1 cellular context compared by ENCODE assay signal in the genomic region with DNA sequence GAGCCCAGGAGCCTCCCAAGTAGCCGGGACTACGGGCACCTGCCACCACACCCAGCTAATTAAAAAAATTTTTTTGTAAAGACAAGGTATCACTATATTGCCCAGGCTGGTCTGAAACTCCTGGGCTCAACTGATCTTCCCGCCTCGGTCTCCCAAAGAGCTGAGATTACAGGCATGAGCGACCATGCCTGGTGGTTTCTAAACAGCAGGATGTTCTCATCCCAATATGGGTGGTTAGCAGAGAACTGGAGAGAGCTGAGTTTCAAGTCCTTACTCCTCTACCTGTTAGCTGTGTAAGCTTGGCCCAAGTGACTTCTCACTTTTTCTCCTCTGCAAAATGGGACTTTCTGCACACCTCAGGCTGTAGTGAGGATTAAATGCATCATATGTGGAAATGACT.
TF ChIP-seq lines count a peak whose summit lies in the region.

No MANE protein-coding gene starts in this region.

TF ChIP-seq in GM12878, 131 proteins besides CTCF, POLR2A, EP300 and RAD21:
- TF ChIP-seq, protein P1, sequence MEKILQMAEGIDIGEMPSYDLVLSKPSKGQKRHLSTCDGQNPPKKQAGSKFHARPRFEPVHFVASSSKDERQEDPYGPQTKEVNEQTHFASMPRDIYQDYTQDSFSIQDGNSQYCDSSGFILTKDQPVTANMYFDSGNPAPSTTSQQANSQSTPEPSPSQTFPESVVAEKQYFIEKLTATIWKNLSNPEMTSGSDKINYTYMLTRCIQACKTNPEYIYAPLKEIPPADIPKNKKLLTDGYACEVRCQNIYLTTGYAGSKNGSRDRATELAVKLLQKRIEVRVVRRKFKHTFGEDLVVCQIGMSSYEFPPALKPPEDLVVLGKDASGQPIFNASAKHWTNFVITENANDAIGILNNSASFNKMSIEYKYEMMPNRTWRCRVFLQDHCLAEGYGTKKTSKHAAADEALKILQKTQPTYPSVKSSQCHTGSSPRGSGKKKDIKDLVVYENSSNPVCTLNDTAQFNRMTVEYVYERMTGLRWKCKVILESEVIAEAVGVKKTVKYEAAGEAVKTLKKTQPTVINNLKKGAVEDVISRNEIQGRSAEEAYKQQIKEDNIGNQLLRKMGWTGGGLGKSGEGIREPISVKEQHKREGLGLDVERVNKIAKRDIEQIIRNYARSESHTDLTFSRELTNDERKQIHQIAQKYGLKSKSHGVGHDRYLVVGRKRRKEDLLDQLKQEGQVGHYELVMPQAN (conservative IDR thresholded peaks at IDR 0.05) = no peak
- TF ChIP-seq SRF (IDR thresholded peaks at IDR 0.05; ENCODE audit: low read depth in 2 of 2, low read length in 2 of 2) (no peak), MTA2 (IDR thresholded peaks at IDR 0.05; ENCODE audit: low read depth) (no peak), KDM1A (IDR thresholded peaks at IDR 0.05; ENCODE audit: borderline replicate concordance) (no peak), FOXK2 (IDR thresholded peaks at IDR 0.05) (no peak), HDAC2 (IDR thresholded peaks at IDR 0.05) (no peak), ZNF217 (IDR thresholded peaks at IDR 0.05) (no peak)
- TF ChIP-seq, protein P2, sequence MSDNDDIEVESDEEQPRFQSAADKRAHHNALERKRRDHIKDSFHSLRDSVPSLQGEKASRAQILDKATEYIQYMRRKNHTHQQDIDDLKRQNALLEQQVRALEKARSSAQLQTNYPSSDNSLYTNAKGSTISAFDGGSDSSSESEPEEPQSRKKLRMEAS (IDR thresholded peaks at IDR 0.05; ENCODE audit: low read depth, low read length) = no peak
- TF ChIP-seq, protein P3, sequence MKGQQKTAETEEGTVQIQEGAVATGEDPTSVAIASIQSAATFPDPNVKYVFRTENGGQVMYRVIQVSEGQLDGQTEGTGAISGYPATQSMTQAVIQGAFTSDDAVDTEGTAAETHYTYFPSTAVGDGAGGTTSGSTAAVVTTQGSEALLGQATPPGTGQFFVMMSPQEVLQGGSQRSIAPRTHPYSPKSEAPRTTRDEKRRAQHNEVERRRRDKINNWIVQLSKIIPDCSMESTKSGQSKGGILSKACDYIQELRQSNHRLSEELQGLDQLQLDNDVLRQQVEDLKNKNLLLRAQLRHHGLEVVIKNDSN (IDR thresholded peaks at IDR 0.05; ENCODE audit: borderline replicate concordance, extremely low read length, insufficient read depth, low read depth, low read length) = no peak
